ENCODE assay signal across 18 cellular contexts in the genomic region with DNA sequence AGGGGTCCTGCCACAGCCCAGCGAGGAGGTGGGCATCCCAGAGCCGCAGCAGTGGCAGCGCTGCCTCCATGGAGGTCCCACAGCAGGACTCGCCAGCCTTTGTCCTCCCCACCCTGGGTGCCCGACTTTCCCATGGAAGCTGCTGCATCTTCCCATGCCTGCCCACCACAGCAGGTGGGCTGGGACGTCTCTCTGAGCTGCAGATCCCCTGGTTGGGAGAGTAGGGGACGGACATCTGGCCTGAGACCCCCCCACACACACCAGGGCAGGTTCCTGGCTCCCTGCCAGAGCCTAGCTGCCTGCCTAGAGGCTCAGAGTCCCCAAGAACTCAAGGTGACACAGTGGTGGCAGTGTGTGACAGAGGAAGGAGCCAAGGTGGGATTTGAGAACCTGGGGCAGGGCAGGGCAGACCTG. TPM values are rescaled to one million over a fixed set of nuclear protein-coding genes. Genes with fewer than 3 reads are reported as not detected.
DNase-seq lines count a peak whose midpoint lies in the region; ATAC-seq and TF ChIP-seq lines count a peak whose summit lies in the region.
"Had no signal": no experiment of that assay in that cellular context is flagged by ENCODE, and none has a peak within 500 bp of the region (broad histone marks: within the 10 kb centered on the region; RNA-seq: fewer than 3 reads in every experiment).

No MANE protein-coding gene starts in this region.

- H3K4me1 ChIP-seq in SK-N-SH (ENCODE audit: control insufficient read depth in 1 of 2, insufficient read depth in 2 of 2, low read depth in 1 of 2, low read length in 1 of 2) (peaks cover 0 to 25% of the 10 kb centered on the region in 2 experiments; a peak in 1 of 4 replicates), HEK293 (ENCODE audit: control insufficient read depth, insufficient read depth, low read length) (peaks cover 2% of the 10 kb centered on the region; the same call in 1 of the 2 replicates), NT2/D1 (ENCODE audit: insufficient read depth, insufficient read length) (peaks cover 30% of the 10 kb centered on the region), osteoblast (ENCODE audit: insufficient read depth, low read length) (peaks cover 11% of the 10 kb centered on the region)

- H4K20me1 ChIP-seq in SK-N-SH (ENCODE audit: insufficient read depth) (no peaks in the 10 kb centered on the region), osteoblast (ENCODE audit: insufficient read depth, low read length) (no peaks in the 10 kb centered on the region)

- no peaks in the 10 kb centered on the region for H3K9me2 ChIP-seq in SK-N-SH

- H3K36me3 ChIP-seq in SK-N-SH (replicated peaks in 1 of 2; ENCODE audit: control insufficient read depth in 1 of 2, insufficient read depth in 2 of 2, low read length in 1 of 2), result no peaks in the 10 kb centered on the region
- H3K36me3 ChIP-seq in HEK293 (ENCODE audit: control insufficient read depth in 2 of 2, insufficient read depth in 1 of 2, low read length in 2 of 2), result no peaks in the 10 kb centered on the region
- no peaks in the 10 kb centered on the region for H3K36me3 ChIP-seq in NT2/D1 (ENCODE audit: insufficient read depth, insufficient read length, low read length)
- no peaks in the 10 kb centered on the region for H3K36me3 ChIP-seq in osteoblast (ENCODE audit: insufficient read depth, low read length)

- TF ChIP-seq RAD21 in SK-N-SH (IDR thresholded peaks at IDR 0.05; ENCODE audit: low read length), result no peak

- no peak overlapping the region for H3K27ac ChIP-seq in SK-N-SH (ENCODE audit: low read depth in 2 of 2, low read length in 1 of 2)
- no peak overlapping the region for H3K27ac ChIP-seq in HEK293 (ENCODE audit: extremely low read depth, low read depth, low read length)
- H3K27ac ChIP-seq in osteoblast (ENCODE audit: low read depth, low read length), result no peak overlapping the region
- H3K27ac ChIP-seq: GM23248 had no signal

- POLR2A ChIA-PET in SK-N-SH (lab: Yijun Ruan, JAX) (no interaction called here), HEK293 (lab: Yijun Ruan, JAX) (no interaction called here)

- H3K79me2 ChIP-seq in SK-N-SH (ENCODE audit: insufficient read depth) (no peaks in the 10 kb centered on the region), osteoblast (ENCODE audit: insufficient read depth, low read length) (no peaks in the 10 kb centered on the region)

- H3K27me3 ChIP-seq in SK-N-SH (ENCODE audit: insufficient read depth), result no peaks in the 10 kb centered on the region
- no peaks in the 10 kb centered on the region for H3K27me3 ChIP-seq in NT2/D1 (ENCODE audit: insufficient read depth, insufficient read length)
- H3K27me3 ChIP-seq in osteoblast (ENCODE audit: insufficient read depth, low read length), result no peaks in the 10 kb centered on the region

- no peaks in the 10 kb centered on the region for H3F3A ChIP-seq in SK-N-SH (replicated peaks; ENCODE audit: insufficient read depth)

- ATAC-seq in SK-N-SH treated with all-trans-retinoic acid at 6 μM for 48 hours (no peak), HG02852 (IDR thresholded peaks at IDR 0.05; ENCODE audit: unreplicated experiment) (no peak)
- ATAC-seq: GM12878, HCT116 had no signal

- 62% methylated on average over 2 of the region's 7 CpGs for WGBS in SK-N-SH (ENCODE audit: low lambda C conversion rate)

- H2AFZ ChIP-seq in SK-N-SH (ENCODE audit: low read depth) (no peak overlapping the region), osteoblast (ENCODE audit: low read length) (no peak overlapping the region)
- H2AFZ ChIP-seq: GM23248 had no signal

- TF ChIP-seq CTCF in SK-N-SH (IDR thresholded peaks at IDR 0.05) (no peak), HEK293 (tag by site-specific recombination; IDR thresholded peaks at IDR 0.05) (no peak), osteoblast (IDR thresholded peaks at IDR 0.05; ENCODE audit: extremely low read depth, low read depth, low read length) (no peak)

- H3K4me3 ChIP-seq in SK-N-SH (ENCODE audit: low read depth in 2 of 2, low read length in 1 of 2) (no peak overlapping the region), HEK293 (ENCODE audit: low read depth, low read length) (no peak overlapping the region), NT2/D1 (ENCODE audit: insufficient read length, low read depth) (no peak overlapping the region), osteoblast (ENCODE audit: insufficient read depth, low read length) (no peak overlapping the region)
- H3K4me3 ChIP-seq: GM12878, GM23248 had no signal

- CTCF ChIA-PET in SK-N-SH (lab: Yijun Ruan, JAX), result interaction anchor here (0.8 to 41.0 kb wide), 3 partner anchors 11 to 687 kb away, joined by 3 to 642 read pairs (median 10); no protein-coding TSS in a partner anchor
- CTCF ChIA-PET in HEK293 (lab: Yijun Ruan, JAX), result interaction anchor here (0.6 to 3.4 kb wide), 2 partner anchors 16 to 473 kb away, joined by 3 to 9 read pairs; no protein-coding TSS in a partner anchor

- DNase-seq in SK-N-SH, result peak; percentile 75
- no peak for DNase-seq in NT2/D1 (ENCODE audit: low read depth, low spot score)
- peak; percentile 70 for DNase-seq in osteoblast (ENCODE audit: insufficient read length, low spot score, missing footprints)
- DNase-seq in effector CD4-positive, alpha-beta T cell, result no peak
- DNase-seq: ACHN; CD4-positive, alpha-beta memory T cell; DMS79 treated with DMSO at 0.1 percent for 48 hours; GM23248; Kasumi-1; NCI-H1105; NCI-H1930; NCI-H2227 treated with DMSO at 0.1 percent for 48 hours; T-helper 9 cell had no signal

- no peak overlapping the region for H3K9ac ChIP-seq in SK-N-SH
- peak overlapping the region; percentile 56 for H3K9ac ChIP-seq in NT2/D1 (ENCODE audit: insufficient read length, low read depth)
- H3K9ac ChIP-seq: GM23248 had no signal

- H3K4me2 ChIP-seq in SK-N-SH (no peak overlapping the region), osteoblast (ENCODE audit: insufficient read depth, low read length) (no peak overlapping the region)

- H3K9me3 ChIP-seq in SK-N-SH (no peaks in the 10 kb centered on the region), HEK293 (ENCODE audit: control insufficient read depth, insufficient read depth, low read depth, low read length) (no peaks in the 10 kb centered on the region), NT2/D1 (ENCODE audit: insufficient read depth, low read length) (no peaks in the 10 kb centered on the region), osteoblast (ENCODE audit: low read depth, low read length) (no peaks in the 10 kb centered on the region)

- no peak for TF ChIP-seq EP300 in SK-N-SH (IDR thresholded peaks at IDR 0.05; ENCODE audit: borderline replicate concordance in 1 of 2, low read depth in 1 of 2, low read length in 1 of 2)

TF ChIP-seq in SK-N-SH, 30 proteins besides CTCF, POLR2A, EP300 and RAD21 (continues in another document):
- TF ChIP-seq RCOR1 (IDR thresholded peaks at IDR 0.05; ENCODE audit: low read length) (no peak), NRF1 (IDR thresholded peaks at IDR 0.05; ENCODE audit: low read depth, low read length) (no peak), FOXJ3 (CRISPR knock-in tag; IDR thresholded peaks at IDR 0.05) (no peak), ELF1 (IDR thresholded peaks at IDR 0.05) (no peak), RXRA (IDR thresholded peaks at IDR 0.05; ENCODE audit: borderline replicate concordance, low read depth) (no peak), MEF2A (IDR thresholded peaks at IDR 0.05; ENCODE audit: borderline replicate concordance, low read depth) (no peak), TAF1 (IDR thresholded peaks at IDR 0.05; ENCODE audit: borderline replicate concordance, low read depth, low read length) (no peak)

TF ChIP-seq in SK-N-SH treated with all-trans-retinoic acid at 6 μM for 48 hours, 23 proteins besides CTCF, POLR2A, EP300 and RAD21 (continues in another document):
- no peak for TF ChIP-seq ZNF565 (CRISPR knock-in tag; conservative IDR thresholded peaks at IDR 0.05; ENCODE audit: low read depth)
- TF ChIP-seq, protein P1, sequence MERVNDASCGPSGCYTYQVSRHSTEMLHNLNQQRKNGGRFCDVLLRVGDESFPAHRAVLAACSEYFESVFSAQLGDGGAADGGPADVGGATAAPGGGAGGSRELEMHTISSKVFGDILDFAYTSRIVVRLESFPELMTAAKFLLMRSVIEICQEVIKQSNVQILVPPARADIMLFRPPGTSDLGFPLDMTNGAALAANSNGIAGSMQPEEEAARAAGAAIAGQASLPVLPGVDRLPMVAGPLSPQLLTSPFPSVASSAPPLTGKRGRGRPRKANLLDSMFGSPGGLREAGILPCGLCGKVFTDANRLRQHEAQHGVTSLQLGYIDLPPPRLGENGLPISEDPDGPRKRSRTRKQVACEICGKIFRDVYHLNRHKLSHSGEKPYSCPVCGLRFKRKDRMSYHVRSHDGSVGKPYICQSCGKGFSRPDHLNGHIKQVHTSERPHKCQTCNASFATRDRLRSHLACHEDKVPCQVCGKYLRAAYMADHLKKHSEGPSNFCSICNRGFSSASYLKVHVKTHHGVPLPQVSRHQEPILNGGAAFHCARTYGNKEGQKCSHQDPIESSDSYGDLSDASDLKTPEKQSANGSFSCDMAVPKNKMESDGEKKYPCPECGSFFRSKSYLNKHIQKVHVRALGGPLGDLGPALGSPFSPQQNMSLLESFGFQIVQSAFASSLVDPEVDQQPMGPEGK (CRISPR knock-in tag; IDR thresholded peaks at IDR 0.05; ENCODE audit: borderline replicate concordance), result no peak
- no peak for TF ChIP-seq ZC3H10 (CRISPR knock-in tag; IDR thresholded peaks at IDR 0.05)

TF ChIP-seq in HEK293, 187 proteins besides CTCF, POLR2A, EP300 and RAD21 (continues in another document):
- TF ChIP-seq ZBTB21 (tag by site-specific recombination; IDR thresholded peaks at IDR 0.05), result no peak
- TF ChIP-seq, protein P2, sequence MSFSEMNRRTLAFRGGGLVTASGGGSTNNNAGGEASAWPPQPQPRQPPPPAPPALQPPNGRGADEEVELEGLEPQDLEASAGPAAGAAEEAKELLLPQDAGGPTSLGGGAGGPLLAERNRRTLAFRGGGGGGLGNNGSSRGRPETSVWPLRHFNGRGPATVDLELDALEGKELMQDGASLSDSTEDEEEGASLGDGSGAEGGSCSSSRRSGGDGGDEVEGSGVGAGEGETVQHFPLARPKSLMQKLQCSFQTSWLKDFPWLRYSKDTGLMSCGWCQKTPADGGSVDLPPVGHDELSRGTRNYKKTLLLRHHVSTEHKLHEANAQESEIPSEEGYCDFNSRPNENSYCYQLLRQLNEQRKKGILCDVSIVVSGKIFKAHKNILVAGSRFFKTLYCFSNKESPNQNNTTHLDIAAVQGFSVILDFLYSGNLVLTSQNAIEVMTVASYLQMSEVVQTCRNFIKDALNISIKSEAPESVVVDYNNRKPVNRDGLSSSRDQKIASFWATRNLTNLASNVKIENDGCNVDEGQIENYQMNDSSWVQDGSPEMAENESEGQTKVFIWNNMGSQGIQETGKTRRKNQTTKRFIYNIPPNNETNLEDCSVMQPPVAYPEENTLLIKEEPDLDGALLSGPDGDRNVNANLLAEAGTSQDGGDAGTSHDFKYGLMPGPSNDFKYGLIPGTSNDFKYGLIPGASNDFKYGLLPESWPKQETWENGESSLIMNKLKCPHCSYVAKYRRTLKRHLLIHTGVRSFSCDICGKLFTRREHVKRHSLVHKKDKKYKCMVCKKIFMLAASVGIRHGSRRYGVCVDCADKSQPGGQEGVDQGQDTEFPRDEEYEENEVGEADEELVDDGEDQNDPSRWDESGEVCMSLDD (tag by site-specific recombination; IDR thresholded peaks at IDR 0.05), result no peak
- no peak for TF ChIP-seq ZBTB7A (tag by site-specific recombination; IDR thresholded peaks at IDR 0.05; ENCODE audit: low read depth)

RNA-seq across cellular contexts. Expression of a gene that starts 21.5 kb away (rescaled TPM):
- polyA plus RNA-seq in SK-N-SH (2012; rRNA removed), result 1.3 TPM in 2 replicates
- polyA plus RNA-seq in SK-N-SH (2012; cell fraction: cytosol; rRNA removed), result 0.86 and 1.4 TPM in 2 replicates
- 2.5 and 2.6 TPM in 2 replicates for polyA plus RNA-seq in SK-N-SH (2012; cell fraction: nucleus; rRNA removed)
- 13.0 and 14.8 TPM in 2 replicates for total RNA-seq in osteoblast

Comparison
In these comparisons a context has a peak if more than half of its experiments do, and no peak if none do; other contexts are left out.
1. DNase-seq: peak in SK-N-SH (single experiment) and osteoblast (single experiment); none in NT2/D1 (single experiment) and effector CD4-positive, alpha-beta T cell (single experiment).